In the genomic region with DNA sequence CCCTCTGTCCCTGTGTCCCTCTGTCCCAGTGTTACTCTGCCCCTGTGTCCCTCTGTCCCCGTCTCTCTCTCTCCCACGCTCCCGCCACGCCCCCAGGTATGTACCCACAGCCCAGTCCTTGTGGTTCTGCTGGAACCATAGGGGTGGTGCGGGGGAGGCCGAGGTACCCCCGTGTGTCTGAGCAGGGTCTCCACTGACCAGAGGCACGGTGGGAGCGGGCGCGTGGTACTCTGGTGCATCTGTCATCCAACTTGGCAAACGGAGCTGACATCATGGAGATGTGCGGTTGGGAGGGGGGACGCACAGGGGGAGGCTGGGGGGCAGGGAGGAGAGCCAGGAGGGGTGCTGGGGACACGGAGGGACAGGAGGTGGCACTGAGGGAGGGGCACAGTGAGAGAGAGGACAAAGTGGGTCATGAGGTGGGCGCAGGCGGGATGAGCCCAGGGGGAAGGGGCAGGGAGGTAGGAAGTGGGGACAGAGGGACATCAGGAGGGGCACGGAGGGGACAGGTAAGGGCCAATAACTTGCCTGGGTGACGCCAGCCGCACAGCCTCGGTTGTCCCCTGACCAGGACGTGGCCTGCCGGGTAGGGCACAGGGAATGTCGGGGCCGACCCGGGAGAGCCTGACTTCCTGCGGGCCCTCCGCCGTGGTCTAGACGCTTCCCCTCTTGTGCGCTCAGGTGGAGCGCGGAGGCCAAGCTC, we compare ENCODE assay signal across 19 cellular contexts.
"Had no signal": no experiment of that assay in that cellular context is flagged by ENCODE, and none has a peak within 500 bp of the region (broad histone marks: within the 10 kb centered on the region; RNA-seq: fewer than 3 reads in every experiment).

No MANE protein-coding gene starts in this region.

- H3K27me3 ChIP-seq: left lung, suprapubic skin, thyroid gland had no signal

- H3K27ac ChIP-seq: epithelial cell of prostate, esophagus muscularis mucosa, gastroesophageal sphincter, left lung, lower lobe of right lung, neutrophil, spleen, suprapubic skin, thyroid gland had no signal

- ATAC-seq: effector memory CD8-positive, alpha-beta T cell; gastroesophageal sphincter; left lung; sciatic nerve had no signal

- DNase-seq: effector memory CD8-positive, alpha-beta T cell; glutamatergic neuron; left lung; lower lobe of right lung; midbrain; nephron progenitor cell; spleen; stimulated activated CD4-positive, alpha-beta T cell treated with anti-CD3 and anti-CD28 coated beads, Interleukin-15, amount 100 ng/mL, for 24 hours; stimulated activated CD4-positive, alpha-beta T cell treated with anti-CD3 and anti-CD28 coated beads, Interleukin-1b, Interleukin-23, amount 100 ng/mL, for 48 hours; stimulated activated CD4-positive, alpha-beta T cell treated with anti-CD3 and anti-CD28 coated beads, Interleukin-4, amount 100 ng/mL, for 4 hours; stimulated activated naive CD4-positive, alpha-beta T cell; thyroid gland had no signal

- H3K4me3 ChIP-seq: esophagus muscularis mucosa, gastroesophageal sphincter, left lung, lower lobe of right lung, spleen, suprapubic skin, thyroid gland had no signal

- H3K4me1 ChIP-seq: esophagus muscularis mucosa, gastroesophageal sphincter, left lung, lower lobe of right lung, suprapubic skin, thyroid gland had no signal

- H3K9me3 ChIP-seq: esophagus muscularis mucosa, gastroesophageal sphincter, left lung, lower lobe of right lung, neutrophil, spleen, suprapubic skin, thyroid gland had no signal

- FAIRE-seq: keratinocyte had no signal

- H3K36me3 ChIP-seq: esophagus muscularis mucosa, gastroesophageal sphincter, left lung, lower lobe of right lung, neutrophil, spleen, suprapubic skin, thyroid gland had no signal
